In the genomic region with DNA sequence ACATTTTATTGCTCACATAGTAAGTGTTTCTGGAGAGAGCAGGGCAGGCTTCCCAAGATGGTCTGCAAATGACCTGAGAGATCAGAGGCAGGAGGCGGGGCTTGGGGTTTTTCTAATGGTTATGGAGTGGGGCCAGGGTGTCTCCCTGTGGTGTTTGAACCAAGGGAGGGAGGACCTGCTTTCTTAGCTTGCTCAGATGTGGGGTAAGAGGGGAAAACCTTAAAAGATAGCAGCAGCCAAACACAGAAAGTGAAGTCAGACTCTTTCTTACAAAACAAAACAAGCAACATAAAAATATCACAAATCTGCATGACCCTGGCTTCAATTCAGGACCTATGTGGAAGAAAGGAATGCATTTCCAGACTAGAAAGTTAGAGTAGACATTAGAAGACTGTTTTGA, we compare ENCODE assay signal across 18 cellular contexts. TPM values are rescaled to one million over a fixed set of nuclear protein-coding genes. Genes with fewer than 3 reads are reported as not detected.
DNase-seq lines count a peak whose midpoint lies in the region; ATAC-seq, FAIRE-seq and TF ChIP-seq lines count a peak whose summit lies in the region.
"Had no signal": no experiment of that assay in that cellular context is flagged by ENCODE, and none has a peak within 500 bp of the region (broad histone marks: within the 10 kb centered on the region; RNA-seq: fewer than 3 reads in every experiment).

No MANE protein-coding gene starts in this region.

- no peaks in the 10 kb centered on the region for H3K4me1 ChIP-seq in effector memory CD4-positive, alpha-beta T cell (ENCODE audit: control insufficient read depth, insufficient read depth, low read length, poor library complexity, severe bottlenecking)
- no peaks in the 10 kb centered on the region for H3K4me1 ChIP-seq in thyroid gland
- H3K4me1 ChIP-seq: left ventricle myocardium inferior had no signal

- H3K27ac ChIP-seq in effector memory CD4-positive, alpha-beta T cell (ENCODE audit: insufficient read depth, low read length, poor library complexity, severe bottlenecking) = no peak overlapping the region
- H3K27ac ChIP-seq in thyroid gland = no peak overlapping the region
- H3K27ac ChIP-seq: left ventricle myocardium inferior, VCaP had no signal

- no peak overlapping the region for H3K27ac Mint-ChIP-seq in WTC11
- H3K27ac Mint-ChIP-seq: CD14-positive monocyte, nephron progenitor cell had no signal

- TF ChIP-seq POLR2A in GM12891 (IDR thresholded peaks at IDR 0.05; ENCODE audit: low read depth, low read length) = no peak
- no peak for TF ChIP-seq POLR2A in thyroid gland (IDR thresholded peaks at IDR 0.05)

- WGBS in thyroid gland, 2 donors = 87 to 93% methylated on average over 1 of the region's 1 CpG

- FAIRE-seq in GM12891 (lab: Jason Lieb, UNC) = peak; percentile 75

- peaks cover 8% of the 10 kb centered on the region; the same call in 1 of the 2 replicates for H3K36me3 Mint-ChIP-seq in WTC11
- H3K36me3 Mint-ChIP-seq: CD14-positive monocyte had no signal

- no peaks in the 10 kb centered on the region for H3K27me3 Mint-ChIP-seq in WTC11 (ENCODE audit: low read depth)
- H3K27me3 Mint-ChIP-seq: effector memory CD8-positive, alpha-beta T cell had no signal

- intact Hi-C loops in thyroid gland (cut with DNase I) = no loop called here

- no peak overlapping the region for H3K4me3 Mint-ChIP-seq in WTC11
- H3K4me3 Mint-ChIP-seq: activated T-cell treated with anti-CD3 and anti-CD28 coated beads, Interleukin-2, amount 50 U/mL, for 4 hours; CD14-positive monocyte; effector memory CD8-positive, alpha-beta T cell; nephron progenitor cell had no signal

- H3K9me3 ChIP-seq in effector memory CD4-positive, alpha-beta T cell (ENCODE audit: control insufficient read depth, low read length) = no peaks in the 10 kb centered on the region
- H3K9me3 ChIP-seq in thyroid gland = no peaks in the 10 kb centered on the region
- H3K9me3 ChIP-seq: left ventricle myocardium inferior had no signal

- peak; percentile 50 for ATAC-seq in WTC11
- no peak for ATAC-seq in GM21390 (IDR thresholded peaks at IDR 0.05; ENCODE audit: unreplicated experiment)
- ATAC-seq: activated T-cell treated with anti-CD3 and anti-CD28 coated beads, Interleukin-2, amount 50 U/mL, for 4 hours; effector memory CD8-positive, alpha-beta T cell had no signal

- H3K36me3 ChIP-seq in H7 (replicated peaks; ENCODE audit: control insufficient read depth, insufficient read depth, low read length) = no peaks in the 10 kb centered on the region
- no peaks in the 10 kb centered on the region for H3K36me3 ChIP-seq in effector memory CD4-positive, alpha-beta T cell (ENCODE audit: control insufficient read depth, insufficient read depth, low read length)
- H3K36me3 ChIP-seq in thyroid gland = no peaks in the 10 kb centered on the region
- H3K36me3 ChIP-seq: left ventricle myocardium inferior had no signal

- DNase-seq in GM12891 (ENCODE audit: insufficient read length, low spot score) = no peak
- DNase-seq in H7 = peak; percentile 76
- DNase-seq in WTC11 (ENCODE audit: low spot score) = peak; percentile 35
- peak; percentile 11 for DNase-seq in fibroblast of the aortic adventitia (ENCODE audit: low read depth)
- no peak for DNase-seq in effector memory CD4-positive, alpha-beta T cell
- no peak for DNase-seq in thyroid gland
- DNase-seq: activated CD8-positive, alpha-beta memory T cell treated with anti-CD3 and anti-CD28 coated beads for 24 hours; activated naive CD4-positive, alpha-beta T cell treated with anti-CD3 and anti-CD28 coated beads, Interleukin-2, amount 50 U/mL, for 16 hours; activated T-cell treated with anti-CD3 and anti-CD28 coated beads, Interleukin-2, amount 50 U/mL, for 4 hours; effector memory CD8-positive, alpha-beta T cell; GF-D8; left ventricle myocardium inferior; NCI-H748 treated with DMSO at 0.1 percent for 48 hours; nephron progenitor cell; Right ventricle myocardium superior had no signal

- H3K27me3 ChIP-seq in H7 (ENCODE audit: control insufficient read depth, insufficient read depth, low read length) = no peaks in the 10 kb centered on the region
- no peaks in the 10 kb centered on the region for H3K27me3 ChIP-seq in effector memory CD4-positive, alpha-beta T cell (replicated peaks; ENCODE audit: control insufficient read depth, insufficient read depth, low read length, poor library complexity, severe bottlenecking)
- H3K27me3 ChIP-seq in thyroid gland = no peaks in the 10 kb centered on the region

- TF ChIP-seq CTCF in WTC11 (IDR thresholded peaks at IDR 0.05) = no peak
- no peak for TF ChIP-seq CTCF in fibroblast of the aortic adventitia (IDR thresholded peaks at IDR 0.05; ENCODE audit: insufficient read depth, low read length)
- TF ChIP-seq CTCF in thyroid gland (IDR thresholded peaks at IDR 0.05) = no peak

- H3K4me1 Mint-ChIP-seq in WTC11 = peaks cover 7% of the 10 kb centered on the region

- H3K4me3 ChIP-seq in H7 (ENCODE audit: insufficient read depth, low read depth, low read length) (no peak overlapping the region), fibroblast of the aortic adventitia (ENCODE audit: low read depth, low read length) (no peak overlapping the region), thyroid gland (replicated peaks in 1 of 3) (no peak overlapping the region)
- H3K4me3 ChIP-seq in effector memory CD4-positive, alpha-beta T cell (ENCODE audit: insufficient read depth, low read depth, low read length, poor library complexity, severe bottlenecking) = no peak overlapping the region
- H3K4me3 ChIP-seq: left ventricle myocardium inferior had no signal

- peaks cover 4% of the 10 kb centered on the region for H3K9me3 Mint-ChIP-seq in WTC11
- H3K9me3 Mint-ChIP-seq: activated T-cell treated with anti-CD3 and anti-CD28 coated beads, Interleukin-2, amount 50 U/mL, for 4 hours; effector memory CD8-positive, alpha-beta T cell had no signal

- POLR2A ChIA-PET in WTC11 (lab: Charles Lee) = no interaction called here

- CTCF ChIA-PET in WTC11 (lab: Charles Lee) = no interaction called here

TF ChIP-seq in GM12891, 5 proteins besides CTCF, POLR2A, EP300 and RAD21:
- no peak for TF ChIP-seq PAX5 (IDR thresholded peaks at IDR 0.05; ENCODE audit: insufficient read depth, low read length, severe bottlenecking)
- TF ChIP-seq TAF1 (IDR thresholded peaks at IDR 0.05; ENCODE audit: low read depth, low read length) = no peak
- no peak for TF ChIP-seq POU2F2 (IDR thresholded peaks at IDR 0.05; ENCODE audit: low read depth, low read length)
- TF ChIP-seq POLR2AphosphoS5 (IDR thresholded peaks at IDR 0.05; ENCODE audit: low read depth, low read length) = no peak
- TF ChIP-seq SPI1 (IDR thresholded peaks at IDR 0.05; ENCODE audit: low read depth, low read length) = no peak

TF ChIP-seq in WTC11, 78 proteins besides CTCF, POLR2A, EP300 and RAD21 (continues in another document):
- TF ChIP-seq NR3C1 (CRISPR knock-in tag; conservative IDR thresholded peaks at IDR 0.05; ENCODE audit: low read depth) (no peak), ATF1 (CRISPR knock-in tag; IDR thresholded peaks at IDR 0.05) (no peak), SMAD3 (CRISPR knock-in tag; IDR thresholded peaks at IDR 0.05; ENCODE audit: borderline replicate concordance) (no peak), SOX15 (CRISPR knock-in tag; IDR thresholded peaks at IDR 0.05) (no peak), ZBTB21 (CRISPR knock-in tag; IDR thresholded peaks at IDR 0.05; ENCODE audit: borderline replicate concordance) (no peak), GABPB1 (CRISPR knock-in tag; IDR thresholded peaks at IDR 0.05) (no peak), GTF2I (CRISPR knock-in tag; conservative IDR thresholded peaks at IDR 0.05) (no peak), CBFB (CRISPR knock-in tag; IDR thresholded peaks at IDR 0.05; ENCODE audit: low read depth) (no peak), NFE2L1 (CRISPR knock-in tag; IDR thresholded peaks at IDR 0.05) (no peak), SP1 (CRISPR knock-in tag; conservative IDR thresholded peaks at IDR 0.05) (no peak), HMGA2 (CRISPR knock-in tag; IDR thresholded peaks at IDR 0.05) (no peak), ZNF121 (CRISPR knock-in tag; IDR thresholded peaks at IDR 0.05) (no peak), OVOL2 (CRISPR knock-in tag; IDR thresholded peaks at IDR 0.05; ENCODE audit: borderline replicate concordance) (no peak)
- TF ChIP-seq, protein P1, sequence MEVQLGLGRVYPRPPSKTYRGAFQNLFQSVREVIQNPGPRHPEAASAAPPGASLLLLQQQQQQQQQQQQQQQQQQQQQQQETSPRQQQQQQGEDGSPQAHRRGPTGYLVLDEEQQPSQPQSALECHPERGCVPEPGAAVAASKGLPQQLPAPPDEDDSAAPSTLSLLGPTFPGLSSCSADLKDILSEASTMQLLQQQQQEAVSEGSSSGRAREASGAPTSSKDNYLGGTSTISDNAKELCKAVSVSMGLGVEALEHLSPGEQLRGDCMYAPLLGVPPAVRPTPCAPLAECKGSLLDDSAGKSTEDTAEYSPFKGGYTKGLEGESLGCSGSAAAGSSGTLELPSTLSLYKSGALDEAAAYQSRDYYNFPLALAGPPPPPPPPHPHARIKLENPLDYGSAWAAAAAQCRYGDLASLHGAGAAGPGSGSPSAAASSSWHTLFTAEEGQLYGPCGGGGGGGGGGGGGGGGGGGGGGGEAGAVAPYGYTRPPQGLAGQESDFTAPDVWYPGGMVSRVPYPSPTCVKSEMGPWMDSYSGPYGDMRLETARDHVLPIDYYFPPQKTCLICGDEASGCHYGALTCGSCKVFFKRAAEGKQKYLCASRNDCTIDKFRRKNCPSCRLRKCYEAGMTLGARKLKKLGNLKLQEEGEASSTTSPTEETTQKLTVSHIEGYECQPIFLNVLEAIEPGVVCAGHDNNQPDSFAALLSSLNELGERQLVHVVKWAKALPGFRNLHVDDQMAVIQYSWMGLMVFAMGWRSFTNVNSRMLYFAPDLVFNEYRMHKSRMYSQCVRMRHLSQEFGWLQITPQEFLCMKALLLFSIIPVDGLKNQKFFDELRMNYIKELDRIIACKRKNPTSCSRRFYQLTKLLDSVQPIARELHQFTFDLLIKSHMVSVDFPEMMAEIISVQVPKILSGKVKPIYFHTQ (CRISPR knock-in tag; IDR thresholded peaks at IDR 0.05) = no peak
- TF ChIP-seq, protein P2, sequence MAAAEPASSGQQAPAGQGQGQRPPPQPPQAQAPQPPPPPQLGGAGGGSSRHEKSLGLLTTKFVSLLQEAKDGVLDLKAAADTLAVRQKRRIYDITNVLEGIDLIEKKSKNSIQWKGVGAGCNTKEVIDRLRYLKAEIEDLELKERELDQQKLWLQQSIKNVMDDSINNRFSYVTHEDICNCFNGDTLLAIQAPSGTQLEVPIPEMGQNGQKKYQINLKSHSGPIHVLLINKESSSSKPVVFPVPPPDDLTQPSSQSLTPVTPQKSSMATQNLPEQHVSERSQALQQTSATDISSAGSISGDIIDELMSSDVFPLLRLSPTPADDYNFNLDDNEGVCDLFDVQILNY (CRISPR knock-in tag; IDR thresholded peaks at IDR 0.05) = no peak

RNA-seq across cellular contexts. Expression of a gene that starts 22.9 kb away (rescaled TPM):
- 37.7 TPM for polyA plus RNA-seq in GM12891 (2012; ENCODE audit: low read depth, missing spikeins)
- total RNA-seq in H7 (2014; rRNA removed; shearing (Covaris generic)) = 91.6 and 129 TPM in 2 replicates
- total RNA-seq in WTC11 (2021) (101 to 103 TPM (median 102 TPM) in 3 replicates), fibroblast of the aortic adventitia (ENCODE audit: low replicate concordance) (66.9 and 117 TPM in 2 replicates), thyroid gland (10 to 100 TPM; 55.6 to 86.0 (median 62.1) TPM)

Comparison
In these comparisons a context has a peak if more than half of its experiments do, and no peak if none do; other contexts are left out.
1. DNase-seq: peak in H7 (single experiment), WTC11 (single experiment) and fibroblast of the aortic adventitia (single experiment); none in GM12891 (single experiment), effector memory CD4-positive, alpha-beta T cell (0 of 3) and thyroid gland (0 of 2).